ENCODE assay signal across 20 cellular contexts in the genomic region with DNA sequence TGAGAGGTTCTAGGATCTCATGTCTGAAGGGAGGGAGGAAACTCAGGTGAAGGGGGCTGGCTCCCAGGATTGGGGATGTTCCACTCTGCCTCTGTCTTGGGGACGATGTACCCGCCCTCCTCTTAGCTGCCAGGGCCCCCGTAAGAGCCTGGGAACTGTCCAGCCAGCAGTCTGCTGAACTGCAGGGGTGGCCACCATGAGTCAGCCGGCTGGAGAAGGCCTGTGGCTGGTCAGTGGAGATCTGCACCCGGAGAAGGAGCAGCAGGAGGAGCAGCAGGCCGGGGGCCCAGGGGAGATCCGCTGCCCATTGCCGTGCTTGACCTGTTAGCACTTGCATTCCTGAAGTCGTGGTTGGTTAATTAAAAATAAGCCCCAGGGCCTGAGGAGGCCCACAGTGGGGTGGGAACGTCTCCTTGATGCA.
DNase-seq lines count a peak whose midpoint lies in the region; ATAC-seq, FAIRE-seq and TF ChIP-seq lines count a peak whose summit lies in the region.
"Had no signal": no experiment of that assay in that cellular context is flagged by ENCODE, and none has a peak within 500 bp of the region (broad histone marks: within the 10 kb centered on the region; RNA-seq: fewer than 3 reads in every experiment).

No MANE protein-coding gene starts in this region.

- in situ Hi-C loops in K562 (cut with MboI) = no loop called here

- TF ChIP-seq RAD21 in K562 (CRISPR knock-in tag; conservative IDR thresholded peaks at IDR 0.05 in 1 of 2, IDR thresholded peaks at IDR 0.05 in 1 of 2) = no peak

- BruUV-seq in K562 (replicated peaks; lab: Mats Ljungman, UMichigan) = no TSS peak

- no peaks in the 10 kb centered on the region for H3K36me3 ChIP-seq in K562 (ENCODE audit: control insufficient read depth, insufficient read depth, low read length)
- no peaks in the 10 kb centered on the region for H3K36me3 ChIP-seq in smooth muscle cell (ENCODE audit: low read depth)
- no peaks in the 10 kb centered on the region for H3K36me3 ChIP-seq in suprapubic skin

- H3K9me3 ChIP-seq in K562 (replicated peaks; ENCODE audit: control insufficient read depth, insufficient read depth, low read depth, low read length) = no peaks in the 10 kb centered on the region
- H3K9me3 ChIP-seq in smooth muscle cell (replicated peaks; ENCODE audit: low read depth) = no peaks in the 10 kb centered on the region
- H3K9me3 ChIP-seq in suprapubic skin = no peaks in the 10 kb centered on the region

- TF ChIP-seq EP300 in K562 (IDR thresholded peaks at IDR 0.05; ENCODE audit: low read length) = no peak
- no peak for TF ChIP-seq EP300 in suprapubic skin (IDR thresholded peaks at IDR 0.05)

- H3F3A ChIP-seq in smooth muscle cell (ENCODE audit: low read depth) = no peaks in the 10 kb centered on the region

- POLR2A ChIA-PET in K562 (lab: Yijun Ruan, JAX) = interaction anchor here (1.3 kb wide), 1 partner anchor 426 kb away, joined by 3 read pairs; the partner anchor contains the start of gene RNU4ATAC

- no peaks in the 10 kb centered on the region for H3K9me1 ChIP-seq in K562 (ENCODE audit: control insufficient read depth, insufficient read depth, low read length)

- H3K9ac ChIP-seq in K562 (ENCODE audit: insufficient read depth in 1 of 2, low read depth in 2 of 2, low read length in 2 of 2) (no peak overlapping the region), smooth muscle cell (ENCODE audit: low read depth) (no peak overlapping the region)

- FAIRE-seq in K562 (lab: Jason Lieb, UNC) = no peak
- FAIRE-seq: endothelial cell of umbilical vein had no signal

- intact Hi-C loops in K562 (cut with micrococcal nuclease) = no loop called here

- H3K27me3 ChIP-seq in K562 (ENCODE audit: control insufficient read depth in 2 of 2, insufficient read depth in 2 of 2, low read length in 2 of 2) (peaks cover 0 to 27% of the 10 kb centered on the region in 2 experiments; a peak in 4 of 5 replicates), smooth muscle cell (ENCODE audit: low read depth) (peaks cover 16% of the 10 kb centered on the region), suprapubic skin (peaks cover 5% of the 10 kb centered on the region)

- TF ChIP-seq CTCF in K562 (IDR thresholded peaks at IDR 0.05 in 2 of 3, conservative IDR thresholded peaks at IDR 0.05 in 1 of 3; ENCODE audit: insufficient read depth in 2 of 3, low read depth in 1 of 3, low read length in 3 of 3) (no peak), smooth muscle cell (IDR thresholded peaks at IDR 0.05; ENCODE audit: borderline replicate concordance, insufficient read depth, poor library complexity, severe bottlenecking) (no peak), suprapubic skin (IDR thresholded peaks at IDR 0.05) (no peak)

- H3K4me2 ChIP-seq in K562 (ENCODE audit: insufficient read depth, low read length) (no peak overlapping the region), smooth muscle cell (no peak overlapping the region)

- peak; percentile 74 for ATAC-seq in K562
- ATAC-seq in HG02981 (IDR thresholded peaks at IDR 0.05; ENCODE audit: unreplicated experiment) = no peak
- ATAC-seq in GM19455 (IDR thresholded peaks at IDR 0.05; ENCODE audit: unreplicated experiment) = no peak
- ATAC-seq: activated naive CD8-positive, alpha-beta T cell treated with anti-CD3 and anti-CD28 coated beads, Interleukin-2, amount 50 U/mL, for 24 hours; activated T-cell treated with anti-CD3 and anti-CD28 coated beads, Interleukin-2, amount 50 U/mL, for 72 hours; Panc1 had no signal

- H3K4me1 ChIP-seq in K562 (replicated peaks in 1 of 2; ENCODE audit: control insufficient read depth in 2 of 2, insufficient read depth in 2 of 2, low read length in 2 of 2) (no peaks in the 10 kb centered on the region), smooth muscle cell (ENCODE audit: low read depth) (no peaks in the 10 kb centered on the region), suprapubic skin (no peaks in the 10 kb centered on the region)

- H3K79me2 ChIP-seq in K562 (ENCODE audit: control insufficient read depth, insufficient read depth, low read length) = no peaks in the 10 kb centered on the region
- no peaks in the 10 kb centered on the region for H3K79me2 ChIP-seq in smooth muscle cell (ENCODE audit: low read depth)

- 0 out of 2 replicates have a peak, but pooled peaks cover 4% of the 10 kb centered on the region for H4K20me1 ChIP-seq in K562 (replicated peaks; ENCODE audit: control insufficient read depth, insufficient read depth, low read length)
- no peaks in the 10 kb centered on the region for H4K20me1 ChIP-seq in smooth muscle cell (ENCODE audit: low read depth)

- no peak overlapping the region for H3K27ac ChIP-seq in K562 (ENCODE audit: extremely low read depth, low read depth, low read length)
- no peak overlapping the region for H3K27ac ChIP-seq in smooth muscle cell (ENCODE audit: low read depth)
- no peak overlapping the region for H3K27ac ChIP-seq in suprapubic skin
- H3K27ac ChIP-seq: skin epidermis had no signal

- TF ChIP-seq POLR2A in K562 (conservative IDR thresholded peaks at IDR 0.05) = no peak
- no peak for TF ChIP-seq POLR2A in suprapubic skin (IDR thresholded peaks at IDR 0.05)

- CTCF ChIA-PET in K562 (lab: Yijun Ruan, JAX; ENCODE audit: low intra/inter-chr PET ratio) = no interaction called here

- WGBS in K562 (ENCODE audit: insufficient coverage, low coverage, missing lambda C conversion rate) = 1% methylated on average over 10 of the region's 10 CpGs
- 68% methylated on average over 10 of the region's 10 CpGs for WGBS in smooth muscle cell (ENCODE audit: low lambda C conversion rate)
- WGBS in suprapubic skin = 64% methylated on average over 7 of the region's 10 CpGs

- no peak overlapping the region for H2AFZ ChIP-seq in K562 (ENCODE audit: low read depth, low read length)
- no peak overlapping the region for H2AFZ ChIP-seq in smooth muscle cell (ENCODE audit: low read depth)

- peak; percentile 28 for DNase-seq in activated effector memory CD4-positive, alpha-beta T cell treated with anti-CD3 and anti-CD28 coated beads, Interleukin-2, amount 50 U/mL, for 16 hours
- DNase-seq in activated effector memory CD4-positive, alpha-beta T cell treated with Interleukin-2 at 50 U/mL for 16 hours = no peak
- DNase-seq in K562 (ENCODE audit: extremely low read depth in 1 of 4, low spot score in 3 of 4) (peak in 1 of 4 experiments; percentile 7), kidney tubule cell (ENCODE audit: low spot score) (peak; percentile 68), smooth muscle cell (lab: John Stamatoyannopoulos, UW; ENCODE audit: unreplicated experiment) (peak; percentile 3), suprapubic skin (ENCODE audit: low spot score in 2 of 2) (no peak)
- DNase-seq: 8988T; activated CD4-positive, alpha-beta T cell treated with anti-CD3 and anti-CD28 coated beads, Interleukin-2, amount 50 U/mL, for 48 hours; activated naive CD8-positive, alpha-beta T cell treated with anti-CD3 and anti-CD28 coated beads, Interleukin-2, amount 50 U/mL, for 24 hours; activated T-cell treated with anti-CD3 and anti-CD28 coated beads, Interleukin-2, amount 50 U/mL, for 72 hours; DMS53; immature natural killer cell; KBM-7; NCI-H1092; nucleus accumbens had no signal

- H3K4me3 ChIP-seq in K562 (no peak overlapping the region), smooth muscle cell (no peak overlapping the region), suprapubic skin (no peak overlapping the region)
- H3K4me3 ChIP-seq: skin epidermis had no signal

TF ChIP-seq in K562, 482 proteins besides CTCF, POLR2A, EP300 and RAD21:
- TF ChIP-seq MIER1 (IDR thresholded peaks at IDR 0.05; ENCODE audit: low read depth) (peak; percentile 80; the same call in 1 of the 2 replicates), REST (CRISPR knock-in tag; IDR thresholded peaks at IDR 0.05; ENCODE audit: low read depth) (peak; percentile 88; the same call in 1 of the 2 replicates), EHMT2 (IDR thresholded peaks at IDR 0.05) (peak; percentile 86), ZFPM2 (CRISPR knock-in tag; IDR thresholded peaks at IDR 0.05) (no peak), ZNF586 (CRISPR knock-in tag; conservative IDR thresholded peaks at IDR 0.05) (no peak)
TF ChIP-seq in K562: peak in this region for 3.

Comparison
In these comparisons a context has a peak if more than half of its experiments do, and no peak if none do; other contexts are left out.
1. DNase-seq: peak in activated effector memory CD4-positive, alpha-beta T cell treated with anti-CD3 and anti-CD28 coated beads, Interleukin-2, amount 50 U/mL, for 16 hours (single experiment), kidney tubule cell (single experiment) and smooth muscle cell (single experiment); none in activated effector memory CD4-positive, alpha-beta T cell treated with Interleukin-2 at 50 U/mL for 16 hours (single experiment) and suprapubic skin (0 of 2).